Comparison of ENCODE assay signal across 27 cellular contexts in the genomic region with DNA sequence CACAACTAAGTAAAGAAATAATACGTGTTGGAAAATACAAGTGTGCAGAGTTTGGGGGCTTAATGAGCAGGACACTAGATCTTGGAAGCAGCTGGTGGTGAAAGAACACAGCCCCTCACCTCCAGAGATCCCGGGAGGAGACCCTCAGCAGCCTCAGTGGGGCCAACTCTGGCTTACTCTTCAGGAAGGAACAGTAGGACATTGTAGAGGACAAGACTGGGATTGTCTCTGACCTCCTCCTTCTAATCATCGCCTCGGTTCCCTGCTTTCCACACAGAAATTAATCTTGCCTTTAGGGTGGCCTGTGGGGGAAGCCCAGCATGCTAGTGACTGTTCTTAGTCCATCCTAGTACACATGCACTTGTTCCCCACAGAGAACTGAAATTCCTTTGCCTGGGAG.
"Had no signal": no experiment of that assay in that cellular context is flagged by ENCODE, and none has a peak within 500 bp of the region (broad histone marks: within the 10 kb centered on the region; RNA-seq: fewer than 3 reads in every experiment).

No MANE protein-coding gene starts in this region.

- DNase-seq: activated CD4-positive, alpha-beta memory T cell treated with anti-CD3 and anti-CD28 coated beads, Interleukin-2, amount 10 ng/mL, durations not matched to agents 7 days and 5 days; activated CD4-positive, alpha-beta T cell treated with anti-CD3 and anti-CD28 coated beads, Interleukin-2, amount 10 ng/mL, durations not matched to agents 24 days and 14 days; activated CD4-positive, CD25-positive, alpha-beta regulatory T cell treated with anti-CD3 and anti-CD28 coated beads, Interleukin-2, amount 50 U/mL, for 72 hours; activated CD8-positive, alpha-beta memory T cell treated with anti-CD3 and anti-CD28 coated beads, Interleukin-2, amount 50 U/mL, for 48 hours; activated naive CD4-positive, alpha-beta T cell; activated T-cell treated with anti-CD3 and anti-CD28 coated beads, Interleukin-2, amount 50 U/mL, for 4 hours; anterior cingulate cortex; dermis blood vessel endothelial cell; effector CD8-positive, alpha-beta T cell; esophagus squamous epithelium; foreskin melanocyte; kidney glomerular epithelial cell; left lung; lower lobe of right lung; mesenchymal stem cell; posterior cingulate gyrus; right cardiac atrium; stimulated activated CD4-positive, alpha-beta T cell treated with anti-CD3 and anti-CD28 coated beads, Interleukin-2, amount 100 ng/mL, for 48 hours; stimulated activated naive CD8-positive, alpha-beta T cell treated with anti-CD3 and anti-CD28 coated beads, Interleukin-15, Interleukin-2, amounts not matched to agents 100 U/mL and 50 U/mL, for 24 hours; T1000; testis; transverse colon; uterus had no signal

- ATAC-seq: activated T-cell treated with anti-CD3 and anti-CD28 coated beads, Interleukin-2, amount 50 U/mL, for 4 hours; left lung; lower lobe of right lung; right cardiac atrium; stimulated activated naive CD8-positive, alpha-beta T cell treated with anti-CD3 and anti-CD28 coated beads, Interleukin-15, Interleukin-2, amounts not matched to agents 100 U/mL and 50 U/mL, for 24 hours had no signal

- H3K27me3 Mint-ChIP-seq: activated CD4-positive, alpha-beta memory T cell treated with anti-CD3 and anti-CD28 coated beads, Interleukin-2, amount 10 ng/mL, durations not matched to agents 7 days and 5 days; activated CD4-positive, alpha-beta T cell treated with anti-CD3 and anti-CD28 coated beads, Interleukin-2, amount 10 ng/mL, durations not matched to agents 24 days and 14 days; central memory CD8-positive, alpha-beta T cell had no signal

- H3K9me3 Mint-ChIP-seq: central memory CD8-positive, alpha-beta T cell had no signal

- H3K4me1 Mint-ChIP-seq: activated CD4-positive, alpha-beta memory T cell treated with anti-CD3 and anti-CD28 coated beads, Interleukin-2, amount 10 ng/mL, durations not matched to agents 7 days and 5 days; nephron had no signal

- H3K9me3 ChIP-seq: testis, transverse colon, uterus had no signal

- H3K27ac Mint-ChIP-seq: activated CD4-positive, alpha-beta memory T cell treated with anti-CD3 and anti-CD28 coated beads, Interleukin-2, amount 10 ng/mL, durations not matched to agents 7 days and 5 days; activated CD4-positive, alpha-beta T cell treated with anti-CD3 and anti-CD28 coated beads, Interleukin-2, amount 10 ng/mL, durations not matched to agents 24 days and 14 days; activated T-helper 2 cell treated with anti-CD3 and anti-CD28 coated beads, Interferon-gamma antibody, Interleukin-2, Interleukin-4, amounts not matched to agents 10 μg/mL and 5 μg/mL and 100 μg/mL, durations not matched to agents 14 hours and 24 hours and 36 hours; nephron; T-helper 1 cell treated with Interleukin-12 subunit alpha and Interleukin-12 subunit beta and Interleukin-4 antibody, amounts not matched to agents 30 μg/mL and 1 μg/mL, for 36 hours had no signal

- H3K4me3 Mint-ChIP-seq: activated CD4-positive, alpha-beta memory T cell treated with anti-CD3 and anti-CD28 coated beads, Interleukin-2, amount 10 ng/mL, durations not matched to agents 7 days and 5 days; activated CD4-positive, alpha-beta T cell treated with anti-CD3 and anti-CD28 coated beads, Interleukin-2, amount 10 ng/mL, durations not matched to agents 24 days and 14 days; activated T-cell treated with anti-CD3 and anti-CD28 coated beads, Interleukin-2, amount 50 U/mL, for 4 hours; central memory CD8-positive, alpha-beta T cell; nephron; T-helper 1 cell treated with Interleukin-12 subunit alpha and Interleukin-12 subunit beta and Interleukin-4 antibody, amounts not matched to agents 30 μg/mL and 1 μg/mL, for 36 hours had no signal
